In genomic region chr10:101011517-101012423, GRCh38 we compare ENCODE assay signal across 5 cellular contexts. TPM values are rescaled to one million over a fixed set of nuclear protein-coding genes. Genes with fewer than 3 reads are reported as not detected.
A peak's percentile ranks its signal among the peaks of the same experiment; 100 is the strongest.
DNase-seq lines count a peak whose midpoint lies in the region; FAIRE-seq and TF ChIP-seq lines count a peak whose summit lies in the region.
"Had no signal": no experiment of that assay in that cellular context is flagged by ENCODE, and none has a peak within 500 bp of the region (broad histone marks: within the 10 kb centered on the region; RNA-seq: fewer than 3 reads in every experiment).

No MANE protein-coding gene starts in this region.

- peak; percentile 18 for TF ChIP-seq CTCF in endothelial cell (IDR thresholded peaks at IDR 0.05; ENCODE audit: unreplicated experiment)

- peaks cover 15% of the 10 kb centered on the region for H3K27me3 Mint-ChIP-seq in endothelial cell (ENCODE audit: unreplicated experiment)

- no peaks in the 10 kb centered on the region for H3K36me3 Mint-ChIP-seq in endothelial cell (ENCODE audit: low read depth, unreplicated experiment)

- DNase-seq in endothelial cell (ENCODE audit: low spot score) = peak; percentile 33
- DNase-seq in NCI-H2227 (lab: John Stamatoyannopoulos, UW; ENCODE audit: unreplicated experiment) = no peak
- DNase-seq in activated T-cell treated with anti-CD3 and anti-CD28 coated beads, Interleukin-2, amount 50 U/mL, for 48 hours = no peak

- H3K4me3 Mint-ChIP-seq in endothelial cell (ENCODE audit: unreplicated experiment) = no peak overlapping the region

- H3K4me1 Mint-ChIP-seq in endothelial cell (ENCODE audit: unreplicated experiment) = peaks cover 13% of the 10 kb centered on the region

- no peak overlapping the region for H3K27ac Mint-ChIP-seq in endothelial cell (ENCODE audit: unreplicated experiment)

- H3K9me3 Mint-ChIP-seq in endothelial cell (ENCODE audit: unreplicated experiment) = no peaks in the 10 kb centered on the region

- peak; percentile 33 for FAIRE-seq in G401.6 (lab: Jason Lieb, UNC)
- FAIRE-seq: islet of Langerhans had no signal

RNA-seq across cellular contexts. Expression of gene LZTS2, which starts 12.2 kb away (rescaled TPM):
- 52.2 TPM for total RNA-seq in endothelial cell (ENCODE audit: unreplicated experiment)

RNA-seq across cellular contexts. Expression of gene PDZD7, which starts 19.2 kb away (rescaled TPM):
- total RNA-seq in endothelial cell (ENCODE audit: unreplicated experiment) = 0.54 TPM

RNA-seq across cellular contexts. Expression of gene SFXN3, which starts 19.3 kb away (rescaled TPM):
- total RNA-seq in endothelial cell (ENCODE audit: unreplicated experiment) = 27.1 TPM

RNA-seq across cellular contexts. Expression of gene TWNK, which starts 24.4 kb away (rescaled TPM):
- total RNA-seq in endothelial cell (ENCODE audit: unreplicated experiment) = 10.5 TPM

RNA-seq across cellular contexts. Expression of gene MRPL43, which starts 24.5 kb away (rescaled TPM):
- total RNA-seq in endothelial cell (ENCODE audit: unreplicated experiment) = 51.8 TPM
